In genomic region chr20:3195607-3196230, GRCh38 we compare ENCODE assay signal across 23 cellular contexts. TPM values are rescaled to one million over a fixed set of nuclear protein-coding genes. Genes with fewer than 3 reads are reported as not detected.
DNase-seq lines count a peak whose midpoint lies in the region; ATAC-seq and TF ChIP-seq lines count a peak whose summit lies in the region.
"Had no signal": no experiment of that assay in that cellular context is flagged by ENCODE, and none has a peak within 500 bp of the region (broad histone marks: within the 10 kb centered on the region; RNA-seq: fewer than 3 reads in every experiment).

No MANE protein-coding gene starts in this region.

- H3K4me3 Mint-ChIP-seq in activated CD8-positive, alpha-beta memory T cell treated with anti-CD3 and anti-CD28 coated beads, Interleukin-2, amount 10 ng/mL, durations not matched to agents 7 days and 5 days: no peak overlapping the region
- H3K4me3 Mint-ChIP-seq in CD8-positive, alpha-beta memory T cell: peak overlapping the region in 1 of 7 donors; percentile 65
- H3K4me3 Mint-ChIP-seq in activated naive CD8-positive, alpha-beta T cell treated with anti-CD3 and anti-CD28 coated beads, Interleukin-2, amount 50 U/mL, for 24 hours: no peak overlapping the region
- no peak overlapping the region for H3K4me3 Mint-ChIP-seq in nephron progenitor cell
- H3K4me3 Mint-ChIP-seq: immature natural killer cell had no signal

- DNase-seq in activated CD8-positive, alpha-beta memory T cell treated with anti-CD3 and anti-CD28 coated beads, Interleukin-2, amount 10 ng/mL, durations not matched to agents 7 days and 5 days: no peak
- DNase-seq in activated CD8-positive, alpha-beta memory T cell treated with anti-CD3 and anti-CD28 coated beads for 24 hours: no peak
- peak in 1 of 5 donors; percentile 24 for DNase-seq in CD8-positive, alpha-beta memory T cell
- no peak for DNase-seq in activated naive CD8-positive, alpha-beta T cell treated with anti-CD3 and anti-CD28 coated beads, Interleukin-2, amount 50 U/mL, for 24 hours
- DNase-seq in nephron progenitor cell: no peak
- DNase-seq in NCI-H128 (lab: John Stamatoyannopoulos, UW; ENCODE audit: unreplicated experiment): no peak
- DNase-seq: activated CD4-positive, CD25-positive, alpha-beta regulatory T cell; activated CD8-positive, alpha-beta memory T cell treated with anti-CD3 and anti-CD28 coated beads, Interleukin-2, amount 50 U/mL, for 4 hours; body of pancreas; DMS53; GOT3; immature natural killer cell; NCI-H1694 treated with DMSO at 0.1 percent for 48 hours; NCI-H69; SK-N-SH; stimulated activated CD4-positive, alpha-beta T cell treated with anti-CD3 and anti-CD28 coated beads, Interleukin-15, amount 100 ng/mL, for 24 hours had no signal

- CTCF ChIA-PET in activated CD8-positive, alpha-beta memory T cell treated with anti-CD3 and anti-CD28 coated beads, Interleukin-2, amount 10 ng/mL, durations not matched to agents 7 days and 5 days (lab: Charles Lee): interaction anchor here (0.5 kb wide), 1 partner anchor 12 kb away, joined by 3 read pairs; no protein-coding TSS in a partner anchor
- CTCF ChIA-PET in CD8-positive, alpha-beta memory T cell (lab: Charles Lee): no interaction called here

- H3K36me3 ChIP-seq in CD8-positive, alpha-beta memory T cell (ENCODE audit: insufficient read depth, low read length): peaks cover 39% of the 10 kb centered on the region

- no peak overlapping the region for H3K4me3 ChIP-seq in CD8-positive, alpha-beta memory T cell (ENCODE audit: low read length)
- H3K4me3 ChIP-seq: A549; BLaER1 treated with 17β-estradiol and CSF1 and Interleukin-3, amounts not matched to agents 10 nM and 100 nM; body of pancreas; K562; right atrium auricular region; thoracic aorta had no signal

- no peaks in the 10 kb centered on the region for H3K9me3 ChIP-seq in CD8-positive, alpha-beta memory T cell (ENCODE audit: low read length)
- H3K9me3 ChIP-seq: A549; BLaER1 treated with 17β-estradiol and CSF1 and Interleukin-3, amounts not matched to agents 10 nM and 100 nM; body of pancreas; right atrium auricular region; SK-N-SH; thoracic aorta had no signal

- peak overlapping the region; percentile 21 for H3K27ac Mint-ChIP-seq in activated CD8-positive, alpha-beta memory T cell treated with anti-CD3 and anti-CD28 coated beads, Interleukin-2, amount 10 ng/mL, durations not matched to agents 7 days and 5 days
- peak overlapping the region in 6 of 8 donors; percentile 66 to 90 (median 80) for H3K27ac Mint-ChIP-seq in CD8-positive, alpha-beta memory T cell
- peak overlapping the region; percentile 49 for H3K27ac Mint-ChIP-seq in activated naive CD8-positive, alpha-beta T cell treated with anti-CD3 and anti-CD28 coated beads, Interleukin-2, amount 50 U/mL, for 24 hours
- peak overlapping the region; percentile 11 for H3K27ac Mint-ChIP-seq in nephron progenitor cell

- POLR2A ChIA-PET in CD8-positive, alpha-beta memory T cell (lab: Charles Lee): no interaction called here

- H3K4me1 Mint-ChIP-seq in activated CD8-positive, alpha-beta memory T cell treated with anti-CD3 and anti-CD28 coated beads, Interleukin-2, amount 10 ng/mL, durations not matched to agents 7 days and 5 days: peaks cover 8% of the 10 kb centered on the region
- H3K4me1 Mint-ChIP-seq in CD8-positive, alpha-beta memory T cell: peaks cover 1 to 10% (median 3%) of the 10 kb centered on the region in 3 donors
- H3K4me1 Mint-ChIP-seq in activated naive CD8-positive, alpha-beta T cell treated with anti-CD3 and anti-CD28 coated beads, Interleukin-2, amount 50 U/mL, for 24 hours: peaks cover 14% of the 10 kb centered on the region
- H3K4me1 Mint-ChIP-seq in nephron progenitor cell: no peaks in the 10 kb centered on the region

- H3K27me3 ChIP-seq in CD8-positive, alpha-beta memory T cell (ENCODE audit: insufficient read depth, low read length, poor library complexity, severe bottlenecking): no peaks in the 10 kb centered on the region
- H3K27me3 ChIP-seq: BLaER1 treated with 17β-estradiol and CSF1 and Interleukin-3, amounts not matched to agents 10 nM and 100 nM; body of pancreas; right atrium auricular region had no signal

- ATAC-seq in activated CD8-positive, alpha-beta memory T cell treated with anti-CD3 and anti-CD28 coated beads, Interleukin-2, amount 10 ng/mL, durations not matched to agents 7 days and 5 days: no peak
- no peak for ATAC-seq in activated naive CD8-positive, alpha-beta T cell treated with anti-CD3 and anti-CD28 coated beads, Interleukin-2, amount 50 U/mL, for 24 hours
- no peak for ATAC-seq in GM18861 (IDR thresholded peaks at IDR 0.05; ENCODE audit: unreplicated experiment)
- ATAC-seq in GM21390 (IDR thresholded peaks at IDR 0.05; ENCODE audit: unreplicated experiment): no peak
- ATAC-seq: A549, body of pancreas, K562 had no signal

- H3K4me1 ChIP-seq in CD8-positive, alpha-beta memory T cell (ENCODE audit: insufficient read depth, low read length): no peaks in the 10 kb centered on the region
- H3K4me1 ChIP-seq: A549; BLaER1 treated with 17β-estradiol and CSF1 and Interleukin-3, amounts not matched to agents 10 nM and 100 nM; body of pancreas; right atrium auricular region had no signal

- peaks cover 47% of the 10 kb centered on the region for H3K36me3 Mint-ChIP-seq in activated CD8-positive, alpha-beta memory T cell treated with anti-CD3 and anti-CD28 coated beads, Interleukin-2, amount 10 ng/mL, durations not matched to agents 7 days and 5 days
- H3K36me3 Mint-ChIP-seq in CD8-positive, alpha-beta memory T cell: peaks cover 17 to 87% (median 25%) of the 10 kb centered on the region in 3 donors
- peaks cover 54% of the 10 kb centered on the region for H3K36me3 Mint-ChIP-seq in activated naive CD8-positive, alpha-beta T cell treated with anti-CD3 and anti-CD28 coated beads, Interleukin-2, amount 50 U/mL, for 24 hours (ENCODE audit: low read depth)
- peaks cover 66% of the 10 kb centered on the region for H3K36me3 Mint-ChIP-seq in nephron progenitor cell (ENCODE audit: low read depth)

- H3K27me3 Mint-ChIP-seq in activated CD8-positive, alpha-beta memory T cell treated with anti-CD3 and anti-CD28 coated beads, Interleukin-2, amount 10 ng/mL, durations not matched to agents 7 days and 5 days: no peaks in the 10 kb centered on the region
- no peaks in the 10 kb centered on the region for H3K27me3 Mint-ChIP-seq in CD8-positive, alpha-beta memory T cell
- H3K27me3 Mint-ChIP-seq in activated naive CD8-positive, alpha-beta T cell treated with anti-CD3 and anti-CD28 coated beads, Interleukin-2, amount 50 U/mL, for 24 hours: no peaks in the 10 kb centered on the region
- no peaks in the 10 kb centered on the region for H3K27me3 Mint-ChIP-seq in nephron progenitor cell (ENCODE audit: low read depth, poor library complexity)

- H3K27ac ChIP-seq in CD8-positive, alpha-beta memory T cell (ENCODE audit: low read depth, low read length): no peak overlapping the region
- H3K27ac ChIP-seq: A549; BLaER1 treated with 17β-estradiol and CSF1 and Interleukin-3, amounts not matched to agents 10 nM and 100 nM; body of pancreas; right atrium auricular region; thoracic aorta had no signal

- no peak for TF ChIP-seq CTCF in nephron progenitor cell (IDR thresholded peaks at IDR 0.05)

- H3K9me3 Mint-ChIP-seq in activated CD8-positive, alpha-beta memory T cell treated with anti-CD3 and anti-CD28 coated beads, Interleukin-2, amount 10 ng/mL, durations not matched to agents 7 days and 5 days (ENCODE audit: low read depth): no peaks in the 10 kb centered on the region
- no peaks in the 10 kb centered on the region for H3K9me3 Mint-ChIP-seq in CD8-positive, alpha-beta memory T cell
- H3K9me3 Mint-ChIP-seq in activated naive CD8-positive, alpha-beta T cell treated with anti-CD3 and anti-CD28 coated beads, Interleukin-2, amount 50 U/mL, for 24 hours: no peaks in the 10 kb centered on the region
- no peaks in the 10 kb centered on the region for H3K9me3 Mint-ChIP-seq in nephron progenitor cell
- H3K9me3 Mint-ChIP-seq: immature natural killer cell had no signal

RNA-seq across cellular contexts. Expression of gene DDRGK1, which starts 8.8 kb away (rescaled TPM):
- 10 to 100 TPM; 63.6 to 63.7 TPM for total RNA-seq in activated CD8-positive, alpha-beta memory T cell treated with anti-CD3 and anti-CD28 coated beads, Interleukin-2, amount 10 ng/mL, durations not matched to agents 7 days and 5 days
- 10 to 100 TPM; 75.3 to 77.9 TPM for total RNA-seq in CD8-positive, alpha-beta memory T cell
- 58.1 TPM for polyA plus RNA-seq in CD8-positive, alpha-beta memory T cell

RNA-seq across cellular contexts. Expression of gene ITPA, which starts 13.6 kb away (rescaled TPM):
- total RNA-seq in activated CD8-positive, alpha-beta memory T cell treated with anti-CD3 and anti-CD28 coated beads, Interleukin-2, amount 10 ng/mL, durations not matched to agents 7 days and 5 days: 10 to 100 TPM; 51.9 to 71.7 TPM
- total RNA-seq in CD8-positive, alpha-beta memory T cell: 10 to 100 TPM; 90.4 to 98.2 TPM
- 60.8 TPM for polyA plus RNA-seq in CD8-positive, alpha-beta memory T cell

RNA-seq across cellular contexts. Expression of gene LZTS3, which starts 22.4 kb away (rescaled TPM):
- total RNA-seq in activated CD8-positive, alpha-beta memory T cell treated with anti-CD3 and anti-CD28 coated beads, Interleukin-2, amount 10 ng/mL, durations not matched to agents 7 days and 5 days: under 1 TPM; 0.41 to 0.70 TPM
- total RNA-seq in CD8-positive, alpha-beta memory T cell: 1 to 10 TPM in 1 of 2 experiments, under 1 TPM in 1; 0.97 to 1.0 TPM
- 0.35 TPM for polyA plus RNA-seq in CD8-positive, alpha-beta memory T cell
- polyA plus RNA-seq: immature natural killer cell had no signal

RNA-seq across cellular contexts. Expression of gene FASTKD5, which starts 36.1 kb away (rescaled TPM):
- total RNA-seq in activated CD8-positive, alpha-beta memory T cell treated with anti-CD3 and anti-CD28 coated beads, Interleukin-2, amount 10 ng/mL, durations not matched to agents 7 days and 5 days: 10 to 100 TPM; 17.0 to 23.6 TPM
- 10 to 100 TPM; 26.7 to 27.0 TPM for total RNA-seq in CD8-positive, alpha-beta memory T cell
- 14.6 TPM for polyA plus RNA-seq in CD8-positive, alpha-beta memory T cell

RNA-seq across cellular contexts. Expression of gene UBOX5, which starts 36.1 kb away (rescaled TPM):
- 1 to 10 TPM; 7.6 to 8.2 TPM for total RNA-seq in activated CD8-positive, alpha-beta memory T cell treated with anti-CD3 and anti-CD28 coated beads, Interleukin-2, amount 10 ng/mL, durations not matched to agents 7 days and 5 days
- 1 to 10 TPM; 6.0 to 6.8 TPM for total RNA-seq in CD8-positive, alpha-beta memory T cell
- 7.5 TPM for polyA plus RNA-seq in CD8-positive, alpha-beta memory T cell

Comparison
In these comparisons a context has a peak if more than half of its experiments do, and no peak if none do; other contexts are left out.
1. H3K27ac Mint-ChIP-seq: peak in every context shown above with its lines; median percentile 80 in CD8-positive, alpha-beta memory T cell; 49 in activated naive CD8-positive, alpha-beta T cell treated with anti-CD3 and anti-CD28 coated beads, Interleukin-2, amount 50 U/mL, for 24 hours; 21 in activated CD8-positive, alpha-beta memory T cell treated with anti-CD3 and anti-CD28 coated beads, Interleukin-2, amount 10 ng/mL, durations not matched to agents 7 days and 5 days; 11 in nephron progenitor cell.